Comparison of ENCODE assay signal across 23 cellular contexts in the genomic region with DNA sequence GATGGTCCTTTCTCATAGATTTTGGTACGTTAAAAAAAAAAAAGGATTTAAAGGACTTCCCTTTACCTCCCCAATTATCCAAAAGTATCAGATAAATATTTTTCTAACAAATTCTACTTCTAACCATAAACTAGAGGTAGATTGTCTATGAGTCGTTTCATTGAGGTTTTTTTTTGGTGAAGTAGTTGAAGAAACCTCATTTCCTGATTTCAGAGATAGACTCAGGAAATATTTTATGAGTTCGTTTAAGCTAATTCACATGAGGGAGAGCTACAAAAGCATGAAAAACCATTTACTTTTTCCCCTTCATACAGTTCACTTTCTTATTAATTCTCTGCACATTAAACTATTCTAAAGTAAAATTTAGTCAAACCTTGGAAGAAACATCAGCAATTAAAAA.
A peak's percentile ranks its signal among the peaks of the same experiment; 100 is the strongest.
DNase-seq lines count a peak whose midpoint lies in the region; ATAC-seq and TF ChIP-seq lines count a peak whose summit lies in the region.
"Had no signal": no experiment of that assay in that cellular context is flagged by ENCODE, and none has a peak within 500 bp of the region (broad histone marks: within the 10 kb centered on the region; RNA-seq: fewer than 3 reads in every experiment).

No MANE protein-coding gene starts in this region.

- no peak for DNase-seq in DND-41
- DNase-seq in GM23338 (ENCODE audit: low spot score), result no peak
- peak; percentile 9 for DNase-seq in M059J (ENCODE audit: low read depth)
- DNase-seq in WTC11 (ENCODE audit: low spot score), result no peak
- no peak for DNase-seq in heart left ventricle
- no peak for DNase-seq in OCI-M2 (lab: John Stamatoyannopoulos, UW; ENCODE audit: unreplicated experiment)
- no peak for DNase-seq in T-helper 17 cell
- DNase-seq in stimulated activated CD4-positive, alpha-beta T cell treated with anti-CD3 and anti-CD28 coated beads, Interleukin-2, amount 100 ng/mL, for 24 hours, result no peak
- DNase-seq: ACHN; CD4-positive, alpha-beta T cell; COR-L47; DMS 273 treated with DMSO at 0.1 percent for 48 hours; DMS79 treated with DMSO at 0.1 percent for 48 hours; IMR-90; NCI-H1048; NCI-H1436; NCI-H1930; NCI-H226; NCI-H524; NCI-H774; NK-92 treated with Interleukin-12 subunit alpha and Interleukin-12 subunit beta, amount 100 ng/mL, for 24 hours had no signal

- H3K4me1 Mint-ChIP-seq in GM23338, result peaks cover 13% of the 10 kb centered on the region; the same call in 2 of the 3 replicates
- H3K4me1 Mint-ChIP-seq in WTC11, result peaks cover 26% of the 10 kb centered on the region
- H3K4me1 Mint-ChIP-seq in T-helper 17 cell, result peaks cover 3% of the 10 kb centered on the region

- H3K36me3 Mint-ChIP-seq in GM23338 (ENCODE audit: low read depth) (no peaks in the 10 kb centered on the region), WTC11 (no peaks in the 10 kb centered on the region), T-helper 17 cell (ENCODE audit: low read depth) (no peaks in the 10 kb centered on the region)

- peak overlapping the region; percentile 71 for H3K4me2 ChIP-seq in DND-41 (ENCODE audit: insufficient read depth, low read length)
- no peak overlapping the region for H3K4me2 ChIP-seq in GM23338
- H3K4me2 ChIP-seq: BLaER1 had no signal

- POLR2A ChIA-PET in WTC11 (lab: Charles Lee), result no interaction called here

- CTCF ChIA-PET in WTC11 (lab: Charles Lee), result interaction anchor here (0.6 to 1.4 kb wide), 2 partner anchors 10 to 258 kb away, joined by 4 to 5 read pairs; no protein-coding TSS in a partner anchor

- peak overlapping the region; percentile 57 for H3K9ac ChIP-seq in DND-41 (ENCODE audit: low read depth, low read length)
- H3K9ac ChIP-seq: BLaER1 had no signal

- H3K36me3 ChIP-seq in DND-41 (ENCODE audit: insufficient read depth, low read length) (no peaks in the 10 kb centered on the region), GM23338 (ENCODE audit: insufficient read depth) (no peaks in the 10 kb centered on the region), heart left ventricle (no peaks in the 10 kb centered on the region)
- H3K36me3 ChIP-seq: BLaER1 had no signal

- no peak for TF ChIP-seq CTCF in DND-41 (IDR thresholded peaks at IDR 0.05; ENCODE audit: borderline replicate concordance, extremely low read depth, low read length, poor library complexity, severe bottlenecking)
- no peak for TF ChIP-seq CTCF in GM23338 (conservative IDR thresholded peaks at IDR 0.05; ENCODE audit: low read depth in 2 of 2)
- TF ChIP-seq CTCF in WTC11 (IDR thresholded peaks at IDR 0.05), result no peak
- no peak for TF ChIP-seq CTCF in heart left ventricle (IDR thresholded peaks at IDR 0.05)

- H3K27ac Mint-ChIP-seq in GM23338 (0 out of 2 replicates have a peak overlapping the region, but pooled peaks have one; percentile 5), WTC11 (0 out of 2 replicates have a peak overlapping the region, but pooled peaks have one; percentile 7), T-helper 17 cell (no peak overlapping the region)
- H3K27ac Mint-ChIP-seq: CD4-positive, alpha-beta T cell had no signal

- H3K79me2 ChIP-seq in DND-41 (ENCODE audit: insufficient read depth, low read length) (no peaks in the 10 kb centered on the region), GM23338 (replicated peaks; ENCODE audit: insufficient read depth) (no peaks in the 10 kb centered on the region)

- H3K27ac ChIP-seq in DND-41 (ENCODE audit: low read length) (peak overlapping the region; percentile 83), GM23338 (ENCODE audit: low read depth) (no peak overlapping the region), heart left ventricle (no peak overlapping the region)
- H3K27ac ChIP-seq: BLaER1 had no signal

- no peak for TF ChIP-seq POLR2A in heart left ventricle (IDR thresholded peaks at IDR 0.05)

- peak overlapping the region; percentile 36 to 57; a peak in 2 of 4 replicates for H3K4me3 ChIP-seq in DND-41 (ENCODE audit: low read depth in 1 of 2, low read length in 2 of 2)
- no peak overlapping the region for H3K4me3 ChIP-seq in GM23338
- no peak overlapping the region for H3K4me3 ChIP-seq in heart left ventricle
- H3K4me3 ChIP-seq: BLaER1 had no signal

- no peaks in the 10 kb centered on the region for H3K9me2 ChIP-seq in GM23338 (ENCODE audit: insufficient read depth)

- H3K4me3 Mint-ChIP-seq in GM23338 (no peak overlapping the region), WTC11 (no peak overlapping the region), T-helper 17 cell (no peak overlapping the region)
- H3K4me3 Mint-ChIP-seq: CD4-positive, alpha-beta T cell had no signal

- H2AFZ ChIP-seq in DND-41 (ENCODE audit: low read depth, low read length) (peak overlapping the region; percentile 78), GM23338 (no peak overlapping the region)

- no peaks in the 10 kb centered on the region for H3K9me3 Mint-ChIP-seq in GM23338
- H3K9me3 Mint-ChIP-seq in WTC11, result no peaks in the 10 kb centered on the region
- H3K9me3 Mint-ChIP-seq: CD4-positive, alpha-beta T cell had no signal

- intact Hi-C loops in heart left ventricle (cut with DNase I), result loop anchor here in 1 of 10 donors (10.0 kb wide), 1 partner anchor 118 kb away; no protein-coding TSS in a partner anchor

- H3K9me3 ChIP-seq in DND-41 (ENCODE audit: insufficient read depth, low read length, severe bottlenecking), result no peaks in the 10 kb centered on the region
- H3K9me3 ChIP-seq in heart left ventricle, result no peaks in the 10 kb centered on the region
- no peaks in the 10 kb centered on the region for H3K9me3 ChIP-seq in T-helper 17 cell (ENCODE audit: control insufficient read depth, low read length, poor library complexity, severe bottlenecking)
- H3K9me3 ChIP-seq: BLaER1 had no signal

- peak; percentile 70 for ATAC-seq in DND-41 (ENCODE audit: insufficient read depth, low read depth)
- no peak for ATAC-seq in GM23338
- no peak for ATAC-seq in WTC11
- no peak for ATAC-seq in heart left ventricle
- ATAC-seq in T-helper 17 cell, result no peak
- ATAC-seq: HCT116 had no signal

- H3F3A ChIP-seq in GM23338 (replicated peaks; ENCODE audit: low read depth), result no peaks in the 10 kb centered on the region

- H3K27me3 ChIP-seq in DND-41 (ENCODE audit: insufficient read depth, low read length, poor library complexity) (no peaks in the 10 kb centered on the region), GM23338 (ENCODE audit: insufficient read depth) (no peaks in the 10 kb centered on the region), heart left ventricle (no peaks in the 10 kb centered on the region)
- H3K27me3 ChIP-seq: BLaER1 had no signal

- 59 to 68% (median 66%) methylated on average over 3 of the region's 3 CpGs for WGBS in heart left ventricle, 4 donors

- H3K27me3 Mint-ChIP-seq in GM23338 (ENCODE audit: insufficient read depth, low read depth, poor library complexity) (no peaks in the 10 kb centered on the region), WTC11 (ENCODE audit: low read depth) (no peaks in the 10 kb centered on the region), T-helper 17 cell (no peaks in the 10 kb centered on the region)
- H3K27me3 Mint-ChIP-seq: CD4-positive, alpha-beta T cell had no signal

- H4K20me1 ChIP-seq in DND-41 (ENCODE audit: insufficient read depth, low read length), result no peaks in the 10 kb centered on the region
- no peaks in the 10 kb centered on the region for H4K20me1 ChIP-seq in GM23338 (replicated peaks; ENCODE audit: insufficient read depth)
- H4K20me1 ChIP-seq: BLaER1 had no signal

- H3K4me1 ChIP-seq in DND-41 (ENCODE audit: insufficient read depth, low read length) (peaks cover 30% of the 10 kb centered on the region), GM23338 (ENCODE audit: insufficient read depth) (peaks cover 10% of the 10 kb centered on the region; the same call in 1 of the 2 replicates), heart left ventricle (no peaks in the 10 kb centered on the region)

TF ChIP-seq in GM23338, 12 proteins besides CTCF, POLR2A, EP300 and RAD21 (continues in another document):
- TF ChIP-seq EZH2 (IDR thresholded peaks at IDR 0.05; ENCODE audit: low read depth, unreplicated experiment) (no peak), POLR2AphosphoS5 (IDR thresholded peaks at IDR 0.05; ENCODE audit: low read depth) (no peak), JUNB (IDR thresholded peaks at IDR 0.05; ENCODE audit: unreplicated experiment) (no peak), STAT1 (IDR thresholded peaks at IDR 0.05; ENCODE audit: unreplicated experiment) (no peak), ZNF331 (CRISPR knock-in tag; IDR thresholded peaks at IDR 0.05; ENCODE audit: low read depth) (no peak)

TF ChIP-seq in WTC11, 78 proteins besides CTCF, POLR2A, EP300 and RAD21 (continues in another document):
- TF ChIP-seq ZNF219 (CRISPR knock-in tag; IDR thresholded peaks at IDR 0.05; ENCODE audit: borderline replicate concordance), result no peak
- no peak for TF ChIP-seq ZBTB21 (CRISPR knock-in tag; IDR thresholded peaks at IDR 0.05; ENCODE audit: borderline replicate concordance)
- no peak for TF ChIP-seq SOX15 (CRISPR knock-in tag; IDR thresholded peaks at IDR 0.05)
- TF ChIP-seq, protein P1, sequence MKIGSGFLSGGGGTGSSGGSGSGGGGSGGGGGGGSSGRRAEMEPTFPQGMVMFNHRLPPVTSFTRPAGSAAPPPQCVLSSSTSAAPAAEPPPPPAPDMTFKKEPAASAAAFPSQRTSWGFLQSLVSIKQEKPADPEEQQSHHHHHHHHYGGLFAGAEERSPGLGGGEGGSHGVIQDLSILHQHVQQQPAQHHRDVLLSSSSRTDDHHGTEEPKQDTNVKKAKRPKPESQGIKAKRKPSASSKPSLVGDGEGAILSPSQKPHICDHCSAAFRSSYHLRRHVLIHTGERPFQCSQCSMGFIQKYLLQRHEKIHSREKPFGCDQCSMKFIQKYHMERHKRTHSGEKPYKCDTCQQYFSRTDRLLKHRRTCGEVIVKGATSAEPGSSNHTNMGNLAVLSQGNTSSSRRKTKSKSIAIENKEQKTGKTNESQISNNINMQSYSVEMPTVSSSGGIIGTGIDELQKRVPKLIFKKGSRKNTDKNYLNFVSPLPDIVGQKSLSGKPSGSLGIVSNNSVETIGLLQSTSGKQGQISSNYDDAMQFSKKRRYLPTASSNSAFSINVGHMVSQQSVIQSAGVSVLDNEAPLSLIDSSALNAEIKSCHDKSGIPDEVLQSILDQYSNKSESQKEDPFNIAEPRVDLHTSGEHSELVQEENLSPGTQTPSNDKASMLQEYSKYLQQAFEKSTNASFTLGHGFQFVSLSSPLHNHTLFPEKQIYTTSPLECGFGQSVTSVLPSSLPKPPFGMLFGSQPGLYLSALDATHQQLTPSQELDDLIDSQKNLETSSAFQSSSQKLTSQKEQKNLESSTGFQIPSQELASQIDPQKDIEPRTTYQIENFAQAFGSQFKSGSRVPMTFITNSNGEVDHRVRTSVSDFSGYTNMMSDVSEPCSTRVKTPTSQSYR (CRISPR knock-in tag; IDR thresholded peaks at IDR 0.05), result no peak
- TF ChIP-seq ZNF416 (CRISPR knock-in tag; IDR thresholded peaks at IDR 0.05), result no peak
- TF ChIP-seq EMX1 (CRISPR knock-in tag; IDR thresholded peaks at IDR 0.05), result no peak
- TF ChIP-seq HMGA2 (CRISPR knock-in tag; IDR thresholded peaks at IDR 0.05), result no peak
- TF ChIP-seq GTF2I (CRISPR knock-in tag; conservative IDR thresholded peaks at IDR 0.05), result no peak

Comparison
In these comparisons a context has a peak if more than half of its experiments do, and no peak if none do; other contexts are left out.
1. H3K4me3 ChIP-seq: peak in DND-41 (2 of 2); none in GM23338 (single experiment) and heart left ventricle (0 of 12).